8 cellular contexts compared by ENCODE assay signal in the genomic region with DNA sequence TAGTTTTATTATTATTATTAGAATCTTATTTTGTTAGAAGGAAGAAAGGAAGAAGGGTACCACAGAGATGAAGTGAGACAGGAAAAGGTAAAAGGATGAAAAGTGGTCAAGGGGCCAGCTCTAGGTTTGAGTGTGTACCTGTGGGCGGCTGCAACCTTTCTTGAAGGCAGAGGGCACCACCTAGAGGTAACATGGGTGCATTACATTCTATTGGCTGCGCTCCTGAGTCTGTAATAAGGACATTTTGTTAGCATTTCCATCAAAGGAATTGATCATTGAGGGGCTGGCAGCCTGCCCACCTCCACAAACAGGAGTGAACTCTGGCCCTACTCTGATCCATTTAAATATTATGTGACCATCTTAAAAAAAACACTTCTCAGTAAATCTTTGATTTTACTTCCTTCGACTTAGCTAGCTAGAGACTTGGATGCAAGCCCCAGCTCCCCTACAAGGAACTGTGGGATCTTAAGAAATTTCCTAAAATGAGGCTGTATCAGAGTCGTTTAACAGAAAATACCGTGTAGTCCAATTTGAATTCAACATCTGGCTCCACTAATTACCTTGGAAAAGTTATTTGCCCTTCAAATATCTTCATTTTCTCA.
A peak's percentile ranks its signal among the peaks of the same experiment; 100 is the strongest.
DNase-seq lines count a peak whose midpoint lies in the region; ATAC-seq and TF ChIP-seq lines count a peak whose summit lies in the region.

No MANE protein-coding gene starts in this region.

- H3K4me3 Mint-ChIP-seq in CD14-positive monocyte, result no peak overlapping the region

- peak; percentile 99 for ATAC-seq in GM18502 (IDR thresholded peaks at IDR 0.05; ENCODE audit: poor library complexity, unreplicated experiment)
- ATAC-seq in HG02798 (IDR thresholded peaks at IDR 0.05; ENCODE audit: poor library complexity, unreplicated experiment), result peak; percentile 94
- no peak for ATAC-seq in gastroesophageal sphincter

- no peaks in the 10 kb centered on the region for H3K4me1 Mint-ChIP-seq in CD14-positive monocyte

- no peak for TF ChIP-seq EP300 in gastroesophageal sphincter (IDR thresholded peaks at IDR 0.05)

- no peaks in the 10 kb centered on the region for H3K27me3 Mint-ChIP-seq in CD14-positive monocyte (ENCODE audit: low read depth in 3 of 3)

- H3K27ac ChIP-seq in VCaP (no peak overlapping the region), gastroesophageal sphincter (no peak overlapping the region)

- intact Hi-C loops in CD14-positive monocyte (cut with micrococcal nuclease), result no loop called here

- no peaks in the 10 kb centered on the region for H3K9me3 ChIP-seq in gastroesophageal sphincter

- TF ChIP-seq CTCF in CD14-positive monocyte (IDR thresholded peaks at IDR 0.05) (peak; percentile 69), VCaP (conservative IDR thresholded peaks at IDR 0.05) (peak; percentile 92), gastroesophageal sphincter (IDR thresholded peaks at IDR 0.05) (peak in 3 of 4 experiments; percentile 27 to 60 (median 33))

- H3K4me1 ChIP-seq in gastroesophageal sphincter, result no peaks in the 10 kb centered on the region

- H3K27me3 ChIP-seq in gastroesophageal sphincter, result no peaks in the 10 kb centered on the region

- 6 to 9% methylated on average over 4 to 5 of the region's 5 CpGs for WGBS in gastroesophageal sphincter (ENCODE audit: low coverage in 1 of 2), 2 donors

- no peak overlapping the region for H3K4me3 ChIP-seq in gastroesophageal sphincter

- H3K27ac Mint-ChIP-seq in CD14-positive monocyte, result no peak overlapping the region

- no peaks in the 10 kb centered on the region for H3K9me3 Mint-ChIP-seq in CD14-positive monocyte

- TF ChIP-seq POLR2A in gastroesophageal sphincter (IDR thresholded peaks at IDR 0.05), result no peak

- H3K36me3 Mint-ChIP-seq in CD14-positive monocyte, result no peaks in the 10 kb centered on the region

- no peaks in the 10 kb centered on the region for H3K36me3 ChIP-seq in gastroesophageal sphincter

- DNase-seq in CD14-positive monocyte (ENCODE audit: low spot score) (no peak), NAMALWA (ENCODE audit: low spot score) (peak; percentile 67), pons (ENCODE audit: low spot score) (peak; percentile 45), NCI-H128 (lab: John Stamatoyannopoulos, UW; ENCODE audit: unreplicated experiment) (no peak)

Comparison
In these comparisons a context has a peak if more than half of its experiments do, and no peak if none do; other contexts are left out.
1. DNase-seq: peak in NAMALWA (single experiment) and pons (single experiment); none in CD14-positive monocyte (single experiment) and NCI-H128 (single experiment).
2. CTCF ChIP-seq: peak in every context shown above with its lines; median percentile 92 in VCaP; 69 in CD14-positive monocyte; 33 in gastroesophageal sphincter.